ENCODE assay signal across 13 cellular contexts in genomic region chrX:71100581-71101505, GRCh38. TPM values are rescaled to one million over a fixed set of nuclear protein-coding genes. Genes with fewer than 3 reads are reported as not detected.
DNase-seq lines count a peak whose midpoint lies in the region; ATAC-seq, FAIRE-seq and TF ChIP-seq lines count a peak whose summit lies in the region.
"Had no signal": no experiment of that assay in that cellular context is flagged by ENCODE, and none has a peak within 500 bp of the region (broad histone marks: within the 10 kb centered on the region; RNA-seq: fewer than 3 reads in every experiment).

No MANE protein-coding gene starts in this region.

- H3K4me1 Mint-ChIP-seq in T-helper 17 cell (peaks cover 51% of the 10 kb centered on the region), nephron (peaks cover 52% of the 10 kb centered on the region)

- peak; percentile 14 for DNase-seq in activated CD4-positive, alpha-beta T cell treated with anti-CD3 and anti-CD28 coated beads, Interleukin-2, amount 50 U/mL, for 1 hour
- DNase-seq in activated CD4-positive, alpha-beta T cell treated with anti-CD3 and anti-CD28 coated beads for 4 hours, result no peak
- DNase-seq in T-helper 17 cell, result no peak
- DNase-seq in frontal cortex (ENCODE audit: low spot score in 2 of 2), result no peak
- DNase-seq: esophagus squamous epithelium, MG63, mucosa of descending colon, PC-9, T-helper 9 cell had no signal

- no peak for FAIRE-seq in frontal cortex (lab: Jason Lieb, UNC)

- H3K36me3 Mint-ChIP-seq in T-helper 17 cell (ENCODE audit: low read depth), result no peaks in the 10 kb centered on the region
- H3K36me3 Mint-ChIP-seq in nephron (ENCODE audit: low read depth), result no peaks in the 10 kb centered on the region

- TF ChIP-seq CTCF in nephron (IDR thresholded peaks at IDR 0.05; ENCODE audit: unreplicated experiment in 3 of 3), result no peak

- no peaks in the 10 kb centered on the region for H3K9me3 ChIP-seq in T-helper 17 cell (ENCODE audit: control insufficient read depth, low read length, poor library complexity, severe bottlenecking)
- H3K9me3 ChIP-seq: esophagus squamous epithelium, MG63, mucosa of descending colon, thoracic aorta had no signal

- ATAC-seq in T-helper 17 cell, result peak; percentile 27
- ATAC-seq in HG02840 (IDR thresholded peaks at IDR 0.05; ENCODE audit: low FRiP score, unreplicated experiment), result no peak
- ATAC-seq: mucosa of descending colon had no signal

- H3K4me3 Mint-ChIP-seq in T-helper 17 cell (peak overlapping the region; percentile 12), nephron (no peak overlapping the region)

- peak overlapping the region; percentile 94 for H3K27ac Mint-ChIP-seq in T-helper 17 cell
- peak overlapping the region in 2 of 3 experiments; percentile 45 to 52 for H3K27ac Mint-ChIP-seq in nephron

- H3K27me3 Mint-ChIP-seq in T-helper 17 cell, result no peaks in the 10 kb centered on the region
- peaks cover 5% of the 10 kb centered on the region for H3K27me3 Mint-ChIP-seq in nephron (ENCODE audit: low read depth)

- H3K9me3 Mint-ChIP-seq in nephron, result peaks cover 5% of the 10 kb centered on the region

RNA-seq across cellular contexts. Expression of gene FOXO4, which starts 5.2 kb away (rescaled TPM):
- total RNA-seq in T-helper 17 cell (10 to 100 TPM; 23.4 to 40.1 TPM), frontal cortex (3.7 TPM)

RNA-seq across cellular contexts. Expression of gene CXorf65, which starts 5.7 kb away (rescaled TPM):
- total RNA-seq in T-helper 17 cell, result 10 to 100 TPM; 57.7 to 68.3 TPM
- total RNA-seq in frontal cortex, result not detected
- total RNA-seq: cardiac muscle cell, esophagus squamous epithelium, PC-9, thoracic aorta had no signal

RNA-seq across cellular contexts. Expression of gene IL2RG, which starts 10.5 kb away (rescaled TPM):
- total RNA-seq in T-helper 17 cell (100 to 1,000 TPM; 347 to 400 TPM), frontal cortex (not detected)
- total RNA-seq: cardiac muscle cell, PC-9 had no signal

RNA-seq across cellular contexts. Expression of gene MED12, which starts 17.6 kb away (rescaled TPM):
- 10 to 100 TPM; 66.2 to 79.2 TPM for total RNA-seq in T-helper 17 cell
- total RNA-seq in frontal cortex, result 11.4 TPM

RNA-seq across cellular contexts. Expression of gene SNX12, which starts 32.7 kb away (rescaled TPM):
- total RNA-seq in T-helper 17 cell, result 10 to 100 TPM; 32.4 to 35.4 TPM
- 62.8 TPM for total RNA-seq in frontal cortex

Comparison
In these comparisons a context has a peak if more than half of its experiments do, and no peak if none do; other contexts are left out.
1. RNA of gene CXorf65, which starts 5.7 kb away (total RNA-seq): 57.7 to 68.3 TPM in T-helper 17 cell; not detected in frontal cortex (single experiment); every median in the first group is over 10 times any median in the second.
2. RNA of gene IL2RG, which starts 10.5 kb away (total RNA-seq): 347 to 400 TPM in T-helper 17 cell; not detected in frontal cortex (single experiment); every median in the first group is over 100 times any median in the second.